ENCODE assay signal across 8 cellular contexts in the genomic region with DNA sequence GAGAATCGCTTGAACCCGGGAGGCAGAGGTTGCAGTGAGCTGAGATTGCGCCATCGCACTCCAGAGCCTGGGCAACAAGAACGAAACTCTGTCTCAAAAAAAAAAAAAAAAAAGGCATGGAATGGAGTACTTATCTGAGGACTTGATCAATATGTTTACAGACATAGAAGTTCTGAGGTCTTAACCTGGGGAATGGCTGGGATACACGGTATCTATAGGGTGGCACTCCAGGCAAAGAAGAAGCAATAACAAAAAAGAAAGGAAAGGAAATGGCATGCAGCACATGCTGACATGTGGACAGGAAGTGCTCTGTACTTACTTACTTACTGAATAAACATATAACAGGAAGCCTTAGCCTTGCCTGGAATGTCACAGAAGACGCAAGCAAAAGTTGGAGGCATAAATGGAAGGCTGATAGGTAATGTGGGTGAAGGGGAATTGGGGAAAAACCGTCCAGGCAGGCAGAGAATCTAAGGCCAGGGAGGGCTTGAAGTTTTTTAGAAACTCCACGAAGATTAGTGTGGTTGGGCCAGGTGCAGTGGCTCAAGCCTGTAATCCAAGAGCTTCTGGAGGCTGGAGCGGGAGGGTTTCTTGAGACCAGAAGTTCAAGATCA. TPM values are rescaled to one million over a fixed set of nuclear protein-coding genes. Genes with fewer than 3 reads are reported as not detected.
DNase-seq lines count a peak whose midpoint lies in the region; ATAC-seq and TF ChIP-seq lines count a peak whose summit lies in the region.

No MANE protein-coding gene starts in this region.

- H3K79me2 ChIP-seq in DND-41 (ENCODE audit: insufficient read depth, low read length) (no peaks in the 10 kb centered on the region), OCI-LY7 (ENCODE audit: insufficient read depth, low read depth, low read length) (no peaks in the 10 kb centered on the region), osteoblast (ENCODE audit: insufficient read depth, low read length) (no peaks in the 10 kb centered on the region)

- H2AFZ ChIP-seq in DND-41 (ENCODE audit: low read depth, low read length): peak overlapping the region; percentile 81
- H2AFZ ChIP-seq in OCI-LY7 (ENCODE audit: low read length): peak overlapping the region; percentile 91
- peak overlapping the region; percentile 90 for H2AFZ ChIP-seq in osteoblast (ENCODE audit: low read length)

- H4K20me1 ChIP-seq in DND-41 (ENCODE audit: insufficient read depth, low read length) (no peaks in the 10 kb centered on the region), OCI-LY7 (ENCODE audit: insufficient read depth, low read length) (no peaks in the 10 kb centered on the region), osteoblast (ENCODE audit: insufficient read depth, low read length) (no peaks in the 10 kb centered on the region)

- no TSS peak for BruUV-seq in OCI-LY7 (replicated peaks; lab: Mats Ljungman, UMichigan)

- DNase-seq in DND-41 (peak; percentile 53), OCI-LY7 (ENCODE audit: low spot score) (peak; percentile 61), ecto neural progenitor cell (ENCODE audit: low spot score) (peak; percentile 38), osteoblast (ENCODE audit: insufficient read length, low spot score, missing footprints) (no peak), NCI-H128 (lab: John Stamatoyannopoulos, UW; ENCODE audit: unreplicated experiment) (no peak), HuH-7.5 (ENCODE audit: low spot score) (no peak), dorsolateral prefrontal cortex (no peak)

- no peaks in the 10 kb centered on the region for H3K9me3 ChIP-seq in DND-41 (ENCODE audit: insufficient read depth, low read length, severe bottlenecking)
- no peaks in the 10 kb centered on the region for H3K9me3 ChIP-seq in OCI-LY7 (ENCODE audit: low read length)
- no peaks in the 10 kb centered on the region for H3K9me3 ChIP-seq in osteoblast (ENCODE audit: low read depth, low read length)

- peak overlapping the region; percentile 33 for H3K9ac ChIP-seq in DND-41 (ENCODE audit: low read depth, low read length)

- H3K9me2 ChIP-seq in OCI-LY7 (ENCODE audit: insufficient read depth, low read length): no peaks in the 10 kb centered on the region

- H3K4me1 ChIP-seq in DND-41 (ENCODE audit: insufficient read depth, low read length): peaks cover 22% of the 10 kb centered on the region
- H3K4me1 ChIP-seq in OCI-LY7 (ENCODE audit: insufficient read depth, low read length, poor library complexity, severe bottlenecking): peaks cover 15% of the 10 kb centered on the region
- H3K4me1 ChIP-seq in osteoblast (ENCODE audit: insufficient read depth, low read length): peaks cover 20% of the 10 kb centered on the region

- H3K27me3 ChIP-seq in DND-41 (ENCODE audit: insufficient read depth, low read length, poor library complexity): no peaks in the 10 kb centered on the region
- no peaks in the 10 kb centered on the region for H3K27me3 ChIP-seq in osteoblast (ENCODE audit: insufficient read depth, low read length)
- H3K27me3 ChIP-seq in dorsolateral prefrontal cortex: no peaks in the 10 kb centered on the region

- intact Hi-C loops in OCI-LY7 (cut with micrococcal nuclease; ENCODE audit: unreplicated experiment) (no loop called here), dorsolateral prefrontal cortex (cut with DNase I) (no loop called here)

- CTCF ChIA-PET in OCI-LY7 (lab: Charles Lee; ENCODE audit: unreplicated experiment): no interaction called here

- peak overlapping the region; percentile 46 for H3K4me2 ChIP-seq in DND-41 (ENCODE audit: insufficient read depth, low read length)
- 0 out of 2 replicates have a peak overlapping the region, but pooled peaks have one; percentile 14 for H3K4me2 ChIP-seq in OCI-LY7 (ENCODE audit: low read length)
- no peak overlapping the region for H3K4me2 ChIP-seq in osteoblast (ENCODE audit: insufficient read depth, low read length)

- no peak for TF ChIP-seq CTCF in DND-41 (IDR thresholded peaks at IDR 0.05; ENCODE audit: borderline replicate concordance, extremely low read depth, low read length, poor library complexity, severe bottlenecking)
- no peak for TF ChIP-seq CTCF in OCI-LY7 (conservative IDR thresholded peaks at IDR 0.05; ENCODE audit: low read length)
- TF ChIP-seq CTCF in osteoblast (IDR thresholded peaks at IDR 0.05; ENCODE audit: extremely low read depth, low read depth, low read length): no peak
- no peak for TF ChIP-seq CTCF in dorsolateral prefrontal cortex (IDR thresholded peaks at IDR 0.05 in 54 of 56, conservative IDR thresholded peaks at IDR 0.05 in 2 of 56; ENCODE audit: low read depth in 1 of 56, partially characterized antibody in 56 of 56)

- peak overlapping the region; percentile 83 for H3K27ac ChIP-seq in DND-41 (ENCODE audit: low read length)
- no peak overlapping the region for H3K27ac ChIP-seq in OCI-LY7 (ENCODE audit: low read depth, low read length, poor library complexity, severe bottlenecking)
- peak overlapping the region; percentile 17 for H3K27ac ChIP-seq in osteoblast (ENCODE audit: low read depth, low read length)
- peak overlapping the region in 19 of 59 donors; percentile 5 to 65 (median 37) for H3K27ac ChIP-seq in dorsolateral prefrontal cortex

- H3K4me3 ChIP-seq in DND-41 (ENCODE audit: low read depth in 1 of 2, low read length in 2 of 2) (peak overlapping the region in 1 of 2 experiments; percentile 15; a peak in 2 of 4 replicates), OCI-LY7 (ENCODE audit: low read depth, low read length, poor library complexity, severe bottlenecking) (no peak overlapping the region), osteoblast (ENCODE audit: insufficient read depth, low read length) (no peak overlapping the region), dorsolateral prefrontal cortex (no peak overlapping the region)

- ATAC-seq in DND-41 (ENCODE audit: insufficient read depth, low read depth) (peak; percentile 88), HG02885 (IDR thresholded peaks at IDR 0.05; ENCODE audit: poor library complexity, unreplicated experiment) (no peak)

- POLR2A ChIA-PET in OCI-LY7 (lab: Charles Lee): interaction anchor here (0.6 kb wide), 1 partner anchor 8 kb away, joined by 3 read pairs; no protein-coding TSS in a partner anchor

- no peaks in the 10 kb centered on the region for H3K36me3 ChIP-seq in DND-41 (ENCODE audit: insufficient read depth, low read length)
- no peaks in the 10 kb centered on the region for H3K36me3 ChIP-seq in OCI-LY7 (ENCODE audit: insufficient read depth, low read length)
- no peaks in the 10 kb centered on the region for H3K36me3 ChIP-seq in osteoblast (ENCODE audit: insufficient read depth, low read length)

RNA-seq across cellular contexts. Expression of gene SPOP, which starts 10.1 kb away (rescaled TPM):
- total RNA-seq in OCI-LY7 (2014; rRNA removed; shearing (Covaris generic)): 37.8 and 61.0 TPM in 2 replicates
- total RNA-seq in OCI-LY7 (2022): 59.3 and 69.0 TPM in 2 replicates
- 55.7 and 61.6 TPM in 2 replicates for total RNA-seq in osteoblast
- 100 to 1,000 TPM in 77 of 120 experiments, 10 to 100 TPM in 43; 75.2 to 140 (median 105) TPM for total RNA-seq in dorsolateral prefrontal cortex

RNA-seq across cellular contexts. Expression of gene SLC35B1, which starts 19.8 kb away (rescaled TPM):
- total RNA-seq in OCI-LY7 (2014; rRNA removed; shearing (Covaris generic)): 38.1 and 51.2 TPM in 2 replicates
- total RNA-seq in OCI-LY7 (2022) (48.9 and 51.4 TPM in 2 replicates), osteoblast (43.6 and 48.1 TPM in 2 replicates), dorsolateral prefrontal cortex (10 to 100 TPM; 30.7 to 59.0 (median 43.7) TPM)

Comparison
In these comparisons a context has a peak if more than half of its experiments do, and no peak if none do; other contexts are left out.
1. DNase-seq: peak in DND-41 (single experiment), OCI-LY7 (single experiment) and ecto neural progenitor cell (single experiment); none in osteoblast (single experiment), NCI-H128 (single experiment), HuH-7.5 (single experiment) and dorsolateral prefrontal cortex (0 of 10).
2. Peak in every context shown above with its lines, with median percentiles within 50 percentile points of each other: H2AFZ ChIP-seq.